ENCODE assay signal across 28 cellular contexts in the genomic region with DNA sequence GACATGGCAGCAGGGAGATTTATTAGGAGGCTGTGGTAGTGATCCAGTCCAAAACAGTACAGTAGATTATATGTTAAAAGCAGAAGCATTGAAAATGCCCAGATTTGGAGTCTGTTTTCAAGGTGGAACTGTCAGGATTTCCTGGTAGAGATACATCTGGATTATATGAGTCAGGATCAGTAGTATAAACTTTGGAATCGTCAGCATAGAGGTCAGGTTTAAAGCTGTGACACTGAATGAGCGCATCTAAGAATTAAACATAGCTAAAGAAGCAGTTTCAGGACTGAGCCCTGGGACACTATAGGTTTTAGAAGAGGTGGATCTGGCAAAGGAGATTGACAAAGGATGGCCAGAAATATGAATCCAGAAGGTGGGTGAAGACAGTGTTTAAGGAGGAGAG.
"Had no signal": no experiment of that assay in that cellular context is flagged by ENCODE, and none has a peak within 500 bp of the region (broad histone marks: within the 10 kb centered on the region; RNA-seq: fewer than 3 reads in every experiment).

No MANE protein-coding gene starts in this region.

- ATAC-seq: effector memory CD8-positive, alpha-beta T cell; heart right ventricle; left colon; lower lobe of right lung; natural killer cell treated with Interleukin-12 subunit alpha and Interleukin-12 subunit beta and Interleukin-15 and Interleukin-18, amount 100 ng/mL, for 72 hours; right cardiac atrium; stimulated activated memory B cell treated with anti-CD40 and anti-IgM and Interleukin-4, amounts not matched to agents 10 μg/mL and 1 μg/mL and 100 μg/mL, for 72 hours; stimulated activated naive CD8-positive, alpha-beta T cell treated with anti-CD3 and anti-CD28 coated beads, Interleukin-15, Interleukin-2, amounts not matched to agents 100 U/mL and 50 U/mL, for 24 hours; upper lobe of right lung had no signal

- H3K4me3 ChIP-seq: esophagus squamous epithelium, heart right ventricle, left ventricle myocardium inferior, lower lobe of right lung, prostate gland, sigmoid colon, thoracic aorta, tibial nerve, upper lobe of right lung, uterus had no signal

- H3K9me3 ChIP-seq: esophagus squamous epithelium, heart right ventricle, left ventricle myocardium inferior, lower lobe of right lung, prostate gland, sigmoid colon, thoracic aorta, tibial nerve, upper lobe of right lung, uterus had no signal

- DNase-seq: cortex of kidney; effector memory CD8-positive, alpha-beta T cell; erythroblast; esophagus squamous epithelium; glutamatergic neuron; heart right ventricle; hypothalamus; immature natural killer cell; islet precursor cell; kidney glomerular epithelial cell; left colon; left ventricle myocardium inferior; lower lobe of right lung; naive B cell; right cardiac atrium; sigmoid colon; stimulated activated CD4-positive, alpha-beta T cell treated with anti-CD3 and anti-CD28 coated beads, Interleukin-2, amount 100 ng/mL, for 24 hours; stimulated activated CD4-positive, alpha-beta T cell treated with anti-CD3 and anti-CD28 coated beads, Interleukin-4, amount 100 ng/mL, for 4 hours; stimulated activated naive CD8-positive, alpha-beta T cell treated with anti-CD3 and anti-CD28 coated beads, Interleukin-15, Interleukin-2, amounts not matched to agents 100 U/mL and 50 U/mL, for 24 hours; substantia nigra; upper lobe of right lung; uterus had no signal

- H3K27me3 ChIP-seq: esophagus squamous epithelium, heart right ventricle, sigmoid colon, tibial nerve, upper lobe of right lung, uterus had no signal

- H3K36me3 ChIP-seq: left ventricle myocardium inferior, lower lobe of right lung, prostate gland, sigmoid colon, thoracic aorta, tibial nerve, upper lobe of right lung, uterus had no signal

- H3K4me1 ChIP-seq: esophagus squamous epithelium, parathyroid adenoma, prostate gland, uterus had no signal

- H3K27ac ChIP-seq: esophagus squamous epithelium, heart right ventricle, left ventricle myocardium inferior, lower lobe of right lung, parathyroid adenoma, prostate gland, sigmoid colon, thoracic aorta, tibial nerve, upper lobe of right lung, uterus had no signal
